In genomic region chr19:5515737-5516136, GRCh38 we compare ENCODE assay signal across 20 cellular contexts. TPM values are rescaled to one million over a fixed set of nuclear protein-coding genes. Genes with fewer than 3 reads are reported as not detected.
DNase-seq lines count a peak whose midpoint lies in the region; ATAC-seq, FAIRE-seq and TF ChIP-seq lines count a peak whose summit lies in the region.
"Had no signal": no experiment of that assay in that cellular context is flagged by ENCODE, and none has a peak within 500 bp of the region (broad histone marks: within the 10 kb centered on the region; RNA-seq: fewer than 3 reads in every experiment).

No MANE protein-coding gene starts in this region.

- H3K27me3 ChIP-seq in BE2C, result no peaks in the 10 kb centered on the region
- H3K27me3 ChIP-seq in HCT116 (ENCODE audit: insufficient read depth, low read length), result no peaks in the 10 kb centered on the region
- H3K27me3 ChIP-seq in WERI-Rb-1 (ENCODE audit: insufficient read depth, low read depth, severe bottlenecking), result no peaks in the 10 kb centered on the region
- H3K27me3 ChIP-seq in CD4-positive, alpha-beta T cell (ENCODE audit: control insufficient read depth, insufficient read depth, low read length), result no peaks in the 10 kb centered on the region
- H3K27me3 ChIP-seq: thyroid gland had no signal

- H3K27ac ChIP-seq in HCT116 (ENCODE audit: low read depth, low read length) (no peak overlapping the region), WERI-Rb-1 (no peak overlapping the region)
- no peak overlapping the region for H3K27ac ChIP-seq in CD4-positive, alpha-beta T cell (ENCODE audit: low read depth, low read length)
- H3K27ac ChIP-seq: KMS-11, skin epidermis, thyroid gland had no signal

- peaks cover 9% of the 10 kb centered on the region for H3K27me3 Mint-ChIP-seq in glutamatergic neuron (ENCODE audit: unreplicated experiment)
- peaks cover 15% of the 10 kb centered on the region for H3K27me3 Mint-ChIP-seq in CD4-positive, alpha-beta T cell

- no peak for TF ChIP-seq POLR2A in HCT116 (IDR thresholded peaks at IDR 0.05; ENCODE audit: borderline replicate concordance, extremely low read depth, insufficient read depth, insufficient read length)
- TF ChIP-seq POLR2A in GM12892 (IDR thresholded peaks at IDR 0.05; ENCODE audit: low read depth, low read length), result no peak

- no peaks in the 10 kb centered on the region for H3K79me2 ChIP-seq in HCT116 (ENCODE audit: insufficient read depth, low read length)

- CTCF ChIA-PET in HCT116 (lab: Charles Lee), result no interaction called here
- CTCF ChIA-PET in CD4-positive, alpha-beta T cell (lab: Charles Lee), result no interaction called here

- H3K4me1 ChIP-seq in BE2C (no peaks in the 10 kb centered on the region), HCT116 (ENCODE audit: control insufficient read depth in 1 of 2, insufficient read depth in 2 of 2, low read length in 2 of 2) (no peaks in the 10 kb centered on the region)
- H3K4me1 ChIP-seq: thyroid gland had no signal

- H3K9me3 ChIP-seq in BE2C, result no peaks in the 10 kb centered on the region; the same call in 1 of the 2 replicates
- H3K9me3 ChIP-seq in HCT116 (ENCODE audit: control insufficient read depth in 1 of 2, insufficient read depth in 1 of 2, low read depth in 1 of 2, low read length in 2 of 2), result peaks cover 5 to 22% of the 10 kb centered on the region in 2 experiments; a peak in 2 of 4 replicates
- H3K9me3 ChIP-seq in WERI-Rb-1 (ENCODE audit: severe bottlenecking), result peaks cover 21% of the 10 kb centered on the region
- H3K9me3 ChIP-seq in CD4-positive, alpha-beta T cell (ENCODE audit: control insufficient read depth, low read length), result peaks cover 17% of the 10 kb centered on the region
- H3K9me3 ChIP-seq: thyroid gland had no signal

- no peaks in the 10 kb centered on the region for H3K4me1 Mint-ChIP-seq in glutamatergic neuron (ENCODE audit: low read depth, unreplicated experiment)
- no peaks in the 10 kb centered on the region for H3K4me1 Mint-ChIP-seq in CD4-positive, alpha-beta T cell (ENCODE audit: low read depth)
- H3K4me1 Mint-ChIP-seq: mesothelial cell of epicardium had no signal

- H3K4me3 Mint-ChIP-seq in glutamatergic neuron (ENCODE audit: unreplicated experiment), result no peak overlapping the region
- H3K4me3 Mint-ChIP-seq in CD4-positive, alpha-beta T cell, result no peak overlapping the region
- H3K4me3 Mint-ChIP-seq: mesothelial cell of epicardium had no signal

- RAD21 ChIA-PET in HCT116 (lab: Charles Lee; ENCODE audit: low non-redundant PET in 1 of 2, low total read pairs in 2 of 2, uncharacterized antibody in 2 of 2, unreplicated experiment in 2 of 2), result no interaction called here

- peak; percentile 43; the same call in 1 of the 2 replicates for TF ChIP-seq RAD21 in HCT116 (IDR thresholded peaks at IDR 0.05; ENCODE audit: low read depth)

- no peak overlapping the region for H3K4me2 ChIP-seq in HCT116 (ENCODE audit: low read length)
- H3K4me2 ChIP-seq: KMS-11 had no signal

- H2AFZ ChIP-seq in HCT116 (ENCODE audit: low read depth, low read length, poor library complexity, severe bottlenecking), result no peak overlapping the region

- DNase-seq in BE2C (no peak), HCT116 (ENCODE audit: low read depth, low spot score) (no peak), WERI-Rb-1 (peak; percentile 41), glutamatergic neuron (no peak), GM12892 (ENCODE audit: insufficient read length) (no peak)
- no peak for DNase-seq in CD4-positive, alpha-beta T cell
- DNase-seq: activated CD4-positive, CD25-positive, alpha-beta regulatory T cell treated with anti-CD3 and anti-CD28 coated beads, Interleukin-2, amount 50 U/mL, for 72 hours; activated naive CD4-positive, alpha-beta T cell treated with anti-CD3 and anti-CD28 coated beads, Interleukin-2, amount 50 U/mL, for 16 hours; central memory CD4-positive, alpha-beta T cell; islet precursor cell; NCI-H187 treated with DMSO at 0.1 percent for 48 hours; NCI-H526 treated with DMSO at 0.1 percent for 48 hours; occipital lobe; thyroid gland had no signal

- ATAC-seq in HCT116 (no peak), GM21515 (IDR thresholded peaks at IDR 0.05; ENCODE audit: unreplicated experiment) (no peak), GM19328 (IDR thresholded peaks at IDR 0.05; ENCODE audit: unreplicated experiment) (no peak)
- ATAC-seq in CD4-positive, alpha-beta T cell (ENCODE audit: poor library complexity), result no peak

- H4K20me1 ChIP-seq in HCT116 (ENCODE audit: insufficient read depth), result no peaks in the 10 kb centered on the region

- H3K27ac Mint-ChIP-seq in glutamatergic neuron (ENCODE audit: unreplicated experiment), result no peak overlapping the region
- H3K27ac Mint-ChIP-seq in CD4-positive, alpha-beta T cell, result no peak overlapping the region
- H3K27ac Mint-ChIP-seq: mesothelial cell of epicardium had no signal

- H3K36me3 ChIP-seq in BE2C, result no peaks in the 10 kb centered on the region
- H3K36me3 ChIP-seq in HCT116 (ENCODE audit: control insufficient read depth in 1 of 2, insufficient read depth in 2 of 2, low read length in 2 of 2), result no peaks in the 10 kb centered on the region
- no peaks in the 10 kb centered on the region for H3K36me3 ChIP-seq in WERI-Rb-1
- H3K36me3 ChIP-seq: thyroid gland had no signal

- no TSS peak for BruUV-seq in HCT116 (replicated peaks; lab: Mats Ljungman, UMichigan)

- peaks cover 8% of the 10 kb centered on the region for H3K36me3 Mint-ChIP-seq in glutamatergic neuron (ENCODE audit: unreplicated experiment)
- H3K36me3 Mint-ChIP-seq in CD4-positive, alpha-beta T cell (ENCODE audit: low read depth), result peaks cover 3% of the 10 kb centered on the region
- H3K36me3 Mint-ChIP-seq: mesothelial cell of epicardium had no signal

- intact Hi-C loops in HCT116 (cut with micrococcal nuclease), result no loop called here
- intact Hi-C loops in CD4-positive, alpha-beta T cell (cut with DNase I, micrococcal nuclease), result no loop called here

- H3K9me2 ChIP-seq in HCT116 (ENCODE audit: insufficient read depth), result no peaks in the 10 kb centered on the region

- no peak overlapping the region for H3K9ac ChIP-seq in HCT116 (ENCODE audit: low read length)
- H3K9ac ChIP-seq: KMS-11 had no signal

- FAIRE-seq in GM12892 (lab: Jason Lieb, UNC), result no peak
- FAIRE-seq: GM12891 had no signal

- TF ChIP-seq CTCF in BE2C (IDR thresholded peaks at IDR 0.05; ENCODE audit: low read depth, low read length), result peak; percentile 60
- TF ChIP-seq CTCF in HCT116 (IDR thresholded peaks at IDR 0.05 in 2 of 3, conservative IDR thresholded peaks at IDR 0.05 in 1 of 3; ENCODE audit: borderline replicate concordance in 1 of 3, insufficient read depth in 1 of 3, low read depth in 2 of 3, low read length in 2 of 3), result peak; percentile 25 to 73 (median 62); a peak in 5 of 6 replicates
- peak; percentile 78 for TF ChIP-seq CTCF in WERI-Rb-1 (IDR thresholded peaks at IDR 0.05; ENCODE audit: low read depth, low read length)
- TF ChIP-seq CTCF in glutamatergic neuron (IDR thresholded peaks at IDR 0.05; ENCODE audit: partially characterized antibody, unreplicated experiment), result peak; percentile 63
- no peak for TF ChIP-seq CTCF in CD4-positive, alpha-beta T cell (IDR thresholded peaks at IDR 0.05)

- peaks cover 20% of the 10 kb centered on the region for H3K9me3 Mint-ChIP-seq in glutamatergic neuron (ENCODE audit: unreplicated experiment)
- H3K9me3 Mint-ChIP-seq in CD4-positive, alpha-beta T cell, result peaks cover 4% of the 10 kb centered on the region

- POLR2A ChIA-PET in HCT116 (lab: Charles Lee), result no interaction called here
- POLR2A ChIA-PET in CD4-positive, alpha-beta T cell (lab: Charles Lee), result no interaction called here

- H3K4me3 ChIP-seq in BE2C (ENCODE audit: low read depth, low read length) (no peak overlapping the region), HCT116 (replicated peaks in 1 of 2; ENCODE audit: low read depth in 1 of 2, low read length in 2 of 2) (no peak overlapping the region), WERI-Rb-1 (ENCODE audit: low read depth, low read length) (no peak overlapping the region)
- H3K4me3 ChIP-seq: skin epidermis, thyroid gland had no signal

TF ChIP-seq in HCT116, 20 proteins besides CTCF, POLR2A, EP300 and RAD21:
- TF ChIP-seq MAX (IDR thresholded peaks at IDR 0.05) (no peak), POLR2AphosphoS5 (IDR thresholded peaks at IDR 0.05; ENCODE audit: low read depth, low read length) (no peak), SIN3A (IDR thresholded peaks at IDR 0.05; ENCODE audit: low read depth) (no peak), CBX3 (IDR thresholded peaks at IDR 0.05; ENCODE audit: low read depth) (peak; percentile 88)

RNA-seq across cellular contexts. Expression of gene TINCR, which starts 52.0 kb away (rescaled TPM):
- 0.54 TPM for polyA plus RNA-seq in BE2C (2012; ENCODE audit: insufficient read depth, insufficient read length, low read depth)
- total RNA-seq in HCT116 (2021; ENCODE audit: unreplicated experiment) (6.1 TPM), glutamatergic neuron (ENCODE audit: unreplicated experiment) (1.0 TPM)
- polyA plus RNA-seq in HCT116 (2012), result 4.1 and 5.8 TPM in 2 replicates
- 0.59 TPM for polyA plus RNA-seq in GM12892 (2012; ENCODE audit: missing spikeins)
- total RNA-seq in CD4-positive, alpha-beta T cell, result 1 to 10 TPM in 1 of 2 experiments, under 1 TPM in 1; 0.74 to 1.6 TPM
- total RNA-seq: thyroid gland had no signal
